ENCODE assay signal across 24 cellular contexts in genomic region chr15:36940207-36940606, GRCh38.
DNase-seq lines count a peak whose midpoint lies in the region; ATAC-seq and TF ChIP-seq lines count a peak whose summit lies in the region.
"Had no signal": no experiment of that assay in that cellular context is flagged by ENCODE, and none has a peak within 500 bp of the region (broad histone marks: within the 10 kb centered on the region; RNA-seq: fewer than 3 reads in every experiment).

No MANE protein-coding gene starts in this region.

- H3K27ac Mint-ChIP-seq in nephron: peak overlapping the region in 2 of 3 experiments; percentile 32 to 77
- H3K27ac Mint-ChIP-seq: CD14-positive monocyte; CD4-positive, alpha-beta memory T cell; CD4-positive, CD25-positive, alpha-beta regulatory T cell; CD8-positive, alpha-beta memory T cell had no signal

- H3K27me3 ChIP-seq in cardiac muscle cell (no peaks in the 10 kb centered on the region), right cardiac atrium (ENCODE audit: control insufficient read depth, insufficient read depth) (no peaks in the 10 kb centered on the region)
- H3K27me3 ChIP-seq: BE2C, BLaER1 had no signal

- ATAC-seq in right cardiac atrium (no peak), left ventricle myocardium superior (peak; percentile 60), HG02938 (IDR thresholded peaks at IDR 0.05; ENCODE audit: unreplicated experiment) (no peak)

- H3K4me1 Mint-ChIP-seq in nephron: peaks cover 10% of the 10 kb centered on the region
- H3K4me1 Mint-ChIP-seq: CD14-positive monocyte; CD4-positive, alpha-beta memory T cell; CD4-positive, CD25-positive, alpha-beta regulatory T cell; CD8-positive, alpha-beta memory T cell had no signal

- H3K36me3 Mint-ChIP-seq in nephron (ENCODE audit: low read depth): peaks cover 76% of the 10 kb centered on the region
- H3K36me3 Mint-ChIP-seq: CD14-positive monocyte; CD4-positive, alpha-beta memory T cell; CD4-positive, CD25-positive, alpha-beta regulatory T cell; CD8-positive, alpha-beta memory T cell had no signal

- H3K36me3 ChIP-seq in cardiac muscle cell: peaks cover 17% of the 10 kb centered on the region
- H3K36me3 ChIP-seq: BLaER1 had no signal

- H3K9me3 Mint-ChIP-seq in nephron: no peaks in the 10 kb centered on the region

- H3K9me3 ChIP-seq in cardiac muscle cell (ENCODE audit: low read depth) (no peaks in the 10 kb centered on the region), right cardiac atrium (ENCODE audit: control insufficient read depth, low read length) (no peaks in the 10 kb centered on the region)
- H3K9me3 ChIP-seq: BE2C, BLaER1 had no signal

- DNase-seq in cardiac muscle cell (ENCODE audit: low read depth in 1 of 2, low spot score in 1 of 2) (no peak), right cardiac atrium (no peak), left ventricle myocardium superior (no peak), cardiac septum (ENCODE audit: low spot score) (no peak)
- DNase-seq in activated CD4-positive, alpha-beta T cell treated with anti-CD3 and anti-CD28 coated beads for 48 hours: no peak
- DNase-seq: 8988T; ACHN; BE2C; C1 segment of cervical spinal cord; CD4-positive, alpha-beta memory T cell; CD4-positive, CD25-positive, alpha-beta regulatory T cell; CD8-positive, alpha-beta memory T cell; COR-L47; DMS 273 treated with DMSO at 0.1 percent for 48 hours; DMS153; DMS79; DND-41; EL; GDM1 had no signal

- no peaks in the 10 kb centered on the region for H3K27me3 Mint-ChIP-seq in nephron (ENCODE audit: low read depth)
- H3K27me3 Mint-ChIP-seq: CD4-positive, alpha-beta memory T cell had no signal

- no peak overlapping the region for H3K4me3 ChIP-seq in cardiac muscle cell
- H3K4me3 ChIP-seq in right cardiac atrium (ENCODE audit: low read length): no peak overlapping the region
- H3K4me3 ChIP-seq: BLaER1, GM12878 had no signal

- TF ChIP-seq CTCF in cardiac muscle cell (IDR thresholded peaks at IDR 0.05; ENCODE audit: low read depth, low read length) (no peak), nephron (IDR thresholded peaks at IDR 0.05; ENCODE audit: unreplicated experiment in 3 of 3) (no peak)

- H3K4me3 Mint-ChIP-seq in nephron: no peak overlapping the region
- H3K4me3 Mint-ChIP-seq: CD14-positive monocyte; CD4-positive, alpha-beta memory T cell; CD4-positive, CD25-positive, alpha-beta regulatory T cell; CD8-positive, alpha-beta memory T cell had no signal

- H3K27ac ChIP-seq in cardiac muscle cell (peak overlapping the region; percentile 54), right cardiac atrium (ENCODE audit: low read length) (no peak overlapping the region)
- H3K27ac ChIP-seq: BLaER1 had no signal

- intact Hi-C loops in right cardiac atrium (cut with DNase I): no loop called here
- intact Hi-C loops in left ventricle myocardium superior (cut with micrococcal nuclease): no loop called here
- intact Hi-C loops in cardiac septum (cut with DNase I): no loop called here

- H3K4me1 ChIP-seq in cardiac muscle cell (ENCODE audit: low read depth) (peaks cover 79% of the 10 kb centered on the region), right cardiac atrium (ENCODE audit: control insufficient read depth, insufficient read depth, low read length) (peaks cover 3% of the 10 kb centered on the region)
- H3K4me1 ChIP-seq: BLaER1 had no signal

- whole genome bisulfite sequencing in right cardiac atrium: 86% methylated on average over 3 of the region's 3 CpGs
